ENCODE assay signal across 10 cellular contexts in the genomic region with DNA sequence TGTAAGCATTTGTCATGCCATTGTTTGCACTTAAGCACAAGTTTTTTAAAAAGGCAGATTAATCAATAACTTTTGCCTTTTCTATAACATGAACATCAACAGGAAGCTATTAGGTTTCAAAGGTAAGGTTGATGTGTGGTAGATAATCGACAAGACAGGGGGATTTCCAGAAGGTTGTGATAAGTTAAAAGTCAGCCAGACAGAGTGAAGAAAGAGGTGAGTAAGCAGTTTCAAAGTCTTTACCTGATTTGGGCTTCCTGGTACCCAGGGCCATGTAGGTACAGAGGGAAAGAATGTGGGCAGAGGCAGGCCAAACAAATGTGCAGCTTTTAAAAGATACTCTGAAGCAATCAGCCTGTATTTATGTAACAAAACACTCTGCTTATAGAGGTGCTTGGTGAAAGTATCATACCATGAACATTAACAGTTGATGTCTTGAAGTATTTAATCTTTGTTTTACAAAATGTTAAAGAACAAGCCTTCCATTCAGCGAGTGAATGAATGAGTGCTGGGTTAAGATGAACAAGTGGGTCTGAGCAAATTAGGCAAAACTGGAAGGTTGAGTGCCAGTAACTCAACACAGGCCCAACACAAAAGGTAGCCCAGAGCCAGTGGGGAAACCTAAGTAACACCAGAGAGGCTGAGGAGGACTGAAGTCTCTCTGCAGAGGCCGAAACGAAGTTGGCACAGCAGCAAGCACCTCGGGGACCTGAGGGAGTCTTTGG.
A peak's percentile ranks its signal among the peaks of the same experiment; 100 is the strongest.
DNase-seq lines count a peak whose midpoint lies in the region; ATAC-seq, FAIRE-seq and TF ChIP-seq lines count a peak whose summit lies in the region.
"Had no signal": no experiment of that assay in that cellular context is flagged by ENCODE, and none has a peak within 500 bp of the region (broad histone marks: within the 10 kb centered on the region; RNA-seq: fewer than 3 reads in every experiment).

No MANE protein-coding gene starts in this region.

- TF ChIP-seq POLR2A in GM12891 (IDR thresholded peaks at IDR 0.05; ENCODE audit: low read depth, low read length) = no peak

- H3K9me3 Mint-ChIP-seq in neural crest cell = peaks cover 2% of the 10 kb centered on the region

- H3K4me3 Mint-ChIP-seq in neural crest cell = no peak overlapping the region

- no peak overlapping the region for H3K4me3 ChIP-seq in colonic mucosa

- H3K27ac Mint-ChIP-seq in neural crest cell (ENCODE audit: unreplicated experiment) = peak overlapping the region; percentile 14

- H3K36me3 Mint-ChIP-seq in neural crest cell (ENCODE audit: low read depth) = peaks cover 7% of the 10 kb centered on the region

- no peaks in the 10 kb centered on the region for H3K27me3 ChIP-seq in colonic mucosa

- H3K4me1 ChIP-seq in colonic mucosa = no peaks in the 10 kb centered on the region

- no peaks in the 10 kb centered on the region for H3K36me3 ChIP-seq in colonic mucosa

- no peaks in the 10 kb centered on the region for H3K9me3 ChIP-seq in colonic mucosa

- no peak overlapping the region for H3K9ac ChIP-seq in colonic mucosa (ENCODE audit: low read depth in 2 of 2, low read length in 2 of 2)

- no peaks in the 10 kb centered on the region for H3K27me3 Mint-ChIP-seq in neural crest cell (ENCODE audit: low read depth)

- no peak for FAIRE-seq in GM12891 (lab: Jason Lieb, UNC)

- peak; percentile 29 for DNase-seq in GM19238 (ENCODE audit: insufficient read length, low spot score)
- peak; percentile 30 for DNase-seq in HuH-7 (ENCODE audit: low spot score)
- DNase-seq in neural crest cell (ENCODE audit: low read depth, low spot score) = no peak
- no peak for DNase-seq in GM12891 (ENCODE audit: insufficient read length, low spot score)
- DNase-seq in colonic mucosa = no peak
- no peak for DNase-seq in stimulated activated naive CD4-positive, alpha-beta T cell treated with Interleukin-2 at 50 U/mL for 16 hours (lab: John Stamatoyannopoulos, UW)
- DNase-seq: effector memory CD4-positive, alpha-beta T cell; KG1 had no signal

- H3K27ac ChIP-seq in colonic mucosa = no peak overlapping the region

- intact Hi-C loops in colonic mucosa (cut with DNase I) = no loop called here

- ATAC-seq in HG02642 (IDR thresholded peaks at IDR 0.05; ENCODE audit: poor library complexity, unreplicated experiment) = peak; percentile 95
- ATAC-seq: Right ventricle myocardium inferior had no signal

- TF ChIP-seq CTCF in neural crest cell (conservative IDR thresholded peaks at IDR 0.05) (no peak), colonic mucosa (IDR thresholded peaks at IDR 0.05) (no peak)

- peaks cover 29% of the 10 kb centered on the region for H3K4me1 Mint-ChIP-seq in neural crest cell

TF ChIP-seq in GM12891, 5 proteins besides CTCF, POLR2A, EP300 and RAD21:
- no peak for TF ChIP-seq POLR2AphosphoS5 (IDR thresholded peaks at IDR 0.05; ENCODE audit: low read depth, low read length)
- TF ChIP-seq POU2F2 (IDR thresholded peaks at IDR 0.05; ENCODE audit: low read depth, low read length) = no peak

Comparison
In these comparisons a context has a peak if more than half of its experiments do, and no peak if none do; other contexts are left out.
1. DNase-seq: peak in GM19238 (single experiment) and HuH-7 (single experiment); none in neural crest cell (single experiment), GM12891 (single experiment), colonic mucosa (single experiment) and stimulated activated naive CD4-positive, alpha-beta T cell treated with Interleukin-2 at 50 U/mL for 16 hours (single experiment).